ENCODE assay signal across 20 cellular contexts in the genomic region with DNA sequence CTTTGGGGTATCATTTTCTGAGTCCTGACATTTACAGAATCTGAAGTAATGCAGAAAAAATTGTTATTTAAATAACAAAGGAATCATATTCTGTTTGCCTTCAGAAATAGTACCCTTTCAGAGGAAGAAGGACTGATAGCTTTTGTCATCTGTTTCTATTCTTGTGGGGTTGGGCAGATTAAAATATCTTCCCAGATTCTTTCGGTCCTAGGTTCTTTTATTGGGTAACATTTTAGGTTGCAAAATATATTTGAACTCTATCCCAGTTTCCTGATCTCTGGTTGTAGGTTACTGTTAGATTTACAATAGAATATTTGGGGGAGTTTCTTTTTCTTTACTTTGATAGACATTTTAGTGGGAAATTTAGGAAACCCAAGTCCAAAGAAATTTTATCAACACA.
DNase-seq lines count a peak whose midpoint lies in the region; ATAC-seq and TF ChIP-seq lines count a peak whose summit lies in the region.
"Had no signal": no experiment of that assay in that cellular context is flagged by ENCODE, and none has a peak within 500 bp of the region (broad histone marks: within the 10 kb centered on the region; RNA-seq: fewer than 3 reads in every experiment).

No MANE protein-coding gene starts in this region.

- H3K4me1 ChIP-seq in gastroesophageal sphincter (no peaks in the 10 kb centered on the region), thoracic aorta (ENCODE audit: control insufficient read depth in 1 of 2, low read depth in 2 of 2) (peaks cover 7 to 10% of the 10 kb centered on the region in 2 donors), mucosa of descending colon (ENCODE audit: low read depth) (no peaks in the 10 kb centered on the region)
- H3K4me1 ChIP-seq: BLaER1 treated with 17β-estradiol and CSF1 and Interleukin-3, amounts not matched to agents 10 nM and 100 nM; right atrium auricular region; SJSA1 had no signal

- no peaks in the 10 kb centered on the region for H3K36me3 ChIP-seq in gastroesophageal sphincter
- H3K36me3 ChIP-seq in thoracic aorta, result no peaks in the 10 kb centered on the region
- H3K36me3 ChIP-seq in mucosa of descending colon (ENCODE audit: low read depth), result no peaks in the 10 kb centered on the region
- H3K36me3 ChIP-seq: BLaER1 treated with 17β-estradiol and CSF1 and Interleukin-3, amounts not matched to agents 10 nM and 100 nM; neutrophil; right atrium auricular region; SJSA1 had no signal

- H3K9me3 ChIP-seq in gastroesophageal sphincter, result peaks cover 0 to 3% (median 0%) of the 10 kb centered on the region in 3 donors
- no peaks in the 10 kb centered on the region for H3K9me3 ChIP-seq in thoracic aorta
- no peaks in the 10 kb centered on the region for H3K9me3 ChIP-seq in mucosa of descending colon
- H3K9me3 ChIP-seq: BLaER1 treated with 17β-estradiol and CSF1 and Interleukin-3, amounts not matched to agents 10 nM and 100 nM; neutrophil; right atrium auricular region; SJSA1 had no signal

- H3K27ac ChIP-seq in gastroesophageal sphincter (no peak overlapping the region), thoracic aorta (peak overlapping the region; percentile 6 to 17)
- H3K27ac ChIP-seq: BLaER1 treated with 17β-estradiol and CSF1 and Interleukin-3, amounts not matched to agents 10 nM and 100 nM; KMS-11; neutrophil; right atrium auricular region; SJSA1 had no signal

- 30 to 71% methylated on average over 1 of the region's 1 CpG for WGBS in gastroesophageal sphincter (ENCODE audit: low coverage in 1 of 2), 2 donors

- DNase-seq in GM04503 (ENCODE audit: low read depth) (peak; percentile 57), amniotic epithelial cell (ENCODE audit: low read depth) (peak; percentile 0), thoracic aorta (ENCODE audit: low spot score) (no peak), mucosa of descending colon (no peak), NCI-H510A (lab: John Stamatoyannopoulos, UW) (no peak), activated gamma-delta T cell (lab: John Stamatoyannopoulos, UW) (no peak)
- DNase-seq: activated CD8-positive, alpha-beta memory T cell treated with anti-CD3 and anti-CD28 coated beads, Interleukin-2, amount 50 U/mL, for 4 hours; activated gamma-delta T cell treated with Interleukin-2 at 50 U/mL for 16 hours; GDM1; glutamatergic neuron; left ventricle myocardium superior; NCI-H1092 treated with DMSO at 0.1 percent for 48 hours; NCI-H526 treated with DMSO at 0.1 percent for 48 hours; stimulated activated naive CD8-positive, alpha-beta T cell treated with anti-CD3 and anti-CD28 coated beads, Interleukin-15, amount 100 ng/mL, for 72 hours had no signal

- H3K4me3 ChIP-seq in gastroesophageal sphincter, result no peak overlapping the region
- no peak overlapping the region for H3K4me3 ChIP-seq in thoracic aorta
- H3K4me3 ChIP-seq in mucosa of descending colon, result no peak overlapping the region
- H3K4me3 ChIP-seq: BLaER1 treated with 17β-estradiol and CSF1 and Interleukin-3, amounts not matched to agents 10 nM and 100 nM; right atrium auricular region; SJSA1 had no signal

- TF ChIP-seq POLR2A in gastroesophageal sphincter (IDR thresholded peaks at IDR 0.05), result no peak

- H3K27me3 ChIP-seq in gastroesophageal sphincter (no peaks in the 10 kb centered on the region), thoracic aorta (replicated peaks; ENCODE audit: insufficient read depth) (no peaks in the 10 kb centered on the region)
- H3K27me3 ChIP-seq: BLaER1 treated with 17β-estradiol and CSF1 and Interleukin-3, amounts not matched to agents 10 nM and 100 nM; neutrophil; right atrium auricular region; SJSA1 had no signal

- ATAC-seq in gastroesophageal sphincter (peak; percentile 71), thoracic aorta (ENCODE audit: insufficient number of reproducible peaks, low FRiP score, low read depth) (no peak), mucosa of descending colon (no peak)
- ATAC-seq: left ventricle myocardium superior; stimulated activated naive CD8-positive, alpha-beta T cell treated with anti-CD3 and anti-CD28 coated beads, Interleukin-15, amount 100 ng/mL, for 72 hours had no signal

- intact Hi-C loops in mucosa of descending colon (cut with DNase I, micrococcal nuclease), result no loop called here

- no peak for TF ChIP-seq EP300 in gastroesophageal sphincter (IDR thresholded peaks at IDR 0.05)

- TF ChIP-seq CTCF in gastroesophageal sphincter (IDR thresholded peaks at IDR 0.05) (no peak), thoracic aorta (IDR thresholded peaks at IDR 0.05) (no peak), mucosa of descending colon (IDR thresholded peaks at IDR 0.05) (no peak)

Comparison
In these comparisons a context has a peak if more than half of its experiments do, and no peak if none do; other contexts are left out.
1. DNase-seq: peak in GM04503 (single experiment) and amniotic epithelial cell (single experiment); none in thoracic aorta (single experiment), mucosa of descending colon (0 of 3), NCI-H510A (single experiment) and activated gamma-delta T cell (single experiment).
2. H3K27ac ChIP-seq: peak in thoracic aorta (2 of 2); none in gastroesophageal sphincter (0 of 4).